1 cellular context compared by ENCODE assay signal in genomic region chr13:33798023-33798422, GRCh38.
TF ChIP-seq lines count a peak whose summit lies in the region.

No MANE protein-coding gene starts in this region.

TF ChIP-seq in GM12878, 131 proteins besides CTCF, POLR2A, EP300 and RAD21:
- no peak for TF ChIP-seq RCOR1 (conservative IDR thresholded peaks at IDR 0.05; ENCODE audit: low read depth, low read length)
- TF ChIP-seq ZSCAN29 (IDR thresholded peaks at IDR 0.05), result no peak
- TF ChIP-seq NFYA (IDR thresholded peaks at IDR 0.05; ENCODE audit: borderline replicate concordance, low read depth, low read length), result no peak
- no peak for TF ChIP-seq KDM1A (IDR thresholded peaks at IDR 0.05; ENCODE audit: borderline replicate concordance)
- TF ChIP-seq IKZF1 (conservative IDR thresholded peaks at IDR 0.05), result no peak
- no peak for TF ChIP-seq FOXK2 (IDR thresholded peaks at IDR 0.05)
- TF ChIP-seq SUPT20H (IDR thresholded peaks at IDR 0.05; ENCODE audit: borderline replicate concordance, control insufficient read depth, low read depth, low read length), result no peak
- no peak for TF ChIP-seq ZBTB4 (CRISPR knock-in tag; IDR thresholded peaks at IDR 0.05)
- no peak for TF ChIP-seq POLR2AphosphoS2 (IDR thresholded peaks at IDR 0.05; ENCODE audit: low read depth, low read length)
- no peak for TF ChIP-seq MTA2 (IDR thresholded peaks at IDR 0.05; ENCODE audit: low read depth)
- no peak for TF ChIP-seq MTA3 (IDR thresholded peaks at IDR 0.05; ENCODE audit: borderline replicate concordance, low read length)
- TF ChIP-seq NFIC (IDR thresholded peaks at IDR 0.05; ENCODE audit: low read depth, low read length), result no peak
- TF ChIP-seq TCF7 (IDR thresholded peaks at IDR 0.05; ENCODE audit: borderline replicate concordance), result no peak
- no peak for TF ChIP-seq REST (IDR thresholded peaks at IDR 0.05; ENCODE audit: low read depth, low read length)
